19 cellular contexts compared by ENCODE assay signal in the genomic region with DNA sequence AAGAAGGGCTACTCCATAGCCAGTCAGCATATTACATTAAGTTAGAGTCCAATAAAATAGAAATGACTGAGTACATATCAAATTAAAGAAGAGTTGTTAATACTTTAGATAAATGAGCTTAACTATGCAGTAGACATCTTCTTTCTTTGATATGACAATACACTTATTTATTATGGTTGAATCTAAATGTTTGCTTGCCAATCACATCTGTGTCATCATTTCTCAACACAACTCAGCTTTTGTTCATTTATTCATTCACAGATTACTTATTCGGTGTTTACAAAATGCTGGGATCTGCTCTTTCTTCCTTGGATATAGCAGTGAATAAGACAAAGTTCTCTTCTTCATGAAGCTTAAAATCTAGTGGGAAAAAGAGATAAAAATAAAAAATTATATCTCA.
DNase-seq lines count a peak whose midpoint lies in the region; FAIRE-seq and TF ChIP-seq lines count a peak whose summit lies in the region.
"Had no signal": no experiment of that assay in that cellular context is flagged by ENCODE, and none has a peak within 500 bp of the region (broad histone marks: within the 10 kb centered on the region; RNA-seq: fewer than 3 reads in every experiment).

No MANE protein-coding gene starts in this region.

- H3K27ac Mint-ChIP-seq in CD8-positive, alpha-beta memory T cell, result no peak overlapping the region
- no peak overlapping the region for H3K27ac Mint-ChIP-seq in chondrocyte (ENCODE audit: unreplicated experiment)
- H3K27ac Mint-ChIP-seq: HFFc6 had no signal

- CTCF ChIA-PET in CD8-positive, alpha-beta memory T cell (lab: Charles Lee), result no interaction called here

- no peaks in the 10 kb centered on the region for H3K36me3 Mint-ChIP-seq in CD8-positive, alpha-beta memory T cell
- peaks cover 2% of the 10 kb centered on the region for H3K36me3 Mint-ChIP-seq in chondrocyte (ENCODE audit: low read depth)
- H3K36me3 Mint-ChIP-seq: CD4-positive, CD25-positive, alpha-beta regulatory T cell had no signal

- peak; percentile 28 for FAIRE-seq in GM19239 (lab: Jason Lieb, UNC)
- FAIRE-seq: H54, HTR-8/SVneo, K562 had no signal

- no peak overlapping the region for H3K4me3 ChIP-seq in CD8-positive, alpha-beta memory T cell (ENCODE audit: low read length)
- no peak overlapping the region for H3K4me3 ChIP-seq in HAP-1
- H3K4me3 ChIP-seq: GM23338, K562 had no signal

- H3K4me1 Mint-ChIP-seq in CD8-positive, alpha-beta memory T cell, result no peaks in the 10 kb centered on the region
- no peaks in the 10 kb centered on the region for H3K4me1 Mint-ChIP-seq in chondrocyte (ENCODE audit: low read depth)
- H3K4me1 Mint-ChIP-seq: CD4-positive, CD25-positive, alpha-beta regulatory T cell had no signal

- TF ChIP-seq CTCF in chondrocyte (IDR thresholded peaks at IDR 0.05), result no peak
- TF ChIP-seq CTCF in GM13976 (IDR thresholded peaks at IDR 0.05; ENCODE audit: borderline replicate concordance, control extremely low read depth, extremely low read depth, insufficient read depth, missing control alignments), result no peak

- no peak overlapping the region for H3K27ac ChIP-seq in CD8-positive, alpha-beta memory T cell (ENCODE audit: low read depth, low read length)
- H3K27ac ChIP-seq: HL-60 had no signal

- no peaks in the 10 kb centered on the region for H3K9me3 ChIP-seq in CD8-positive, alpha-beta memory T cell (ENCODE audit: low read length)
- no peaks in the 10 kb centered on the region for H3K9me3 ChIP-seq in HAP-1
- H3K9me3 ChIP-seq: BE2C had no signal

- DNase-seq in GM19239 (ENCODE audit: insufficient read length, low spot score) (no peak), foreskin melanocyte (peak; percentile 56), medulla oblongata (ENCODE audit: extremely low spot score) (peak; percentile 8), chondrocyte (ENCODE audit: low spot score) (no peak), HAP-1 (ENCODE audit: low spot score in 2 of 2) (no peak), GM13976 (ENCODE audit: low spot score) (no peak)
- no peak for DNase-seq in CD8-positive, alpha-beta memory T cell
- DNase-seq: BE2C; C1 segment of cervical spinal cord; CD4-positive, CD25-positive, alpha-beta regulatory T cell; DMS79 treated with DMSO at 0.1 percent for 48 hours; GF-D8; HFFc6; IMR-90 had no signal

- H3K27me3 ChIP-seq in CD8-positive, alpha-beta memory T cell (ENCODE audit: insufficient read depth, low read length, poor library complexity, severe bottlenecking), result no peaks in the 10 kb centered on the region
- no peaks in the 10 kb centered on the region for H3K27me3 ChIP-seq in HAP-1 (ENCODE audit: low read depth)
- H3K27me3 ChIP-seq: BE2C had no signal

- no peak overlapping the region for H3K4me3 Mint-ChIP-seq in CD8-positive, alpha-beta memory T cell
- no peak overlapping the region for H3K4me3 Mint-ChIP-seq in chondrocyte (ENCODE audit: unreplicated experiment)
- H3K4me3 Mint-ChIP-seq: CD4-positive, CD25-positive, alpha-beta regulatory T cell; GM23338; HFFc6 had no signal

- POLR2A ChIA-PET in CD8-positive, alpha-beta memory T cell (lab: Charles Lee), result no interaction called here

- H3K9me3 Mint-ChIP-seq in CD8-positive, alpha-beta memory T cell, result no peaks in the 10 kb centered on the region
- peaks cover 6% of the 10 kb centered on the region for H3K9me3 Mint-ChIP-seq in chondrocyte (ENCODE audit: low read depth)
- H3K9me3 Mint-ChIP-seq: HFFc6 had no signal

- H3K36me3 ChIP-seq in CD8-positive, alpha-beta memory T cell (ENCODE audit: insufficient read depth, low read length), result no peaks in the 10 kb centered on the region
- H3K36me3 ChIP-seq in HAP-1 (replicated peaks), result no peaks in the 10 kb centered on the region
- H3K36me3 ChIP-seq: BE2C had no signal

- in situ Hi-C loops in HAP-1 (cut with MboI; ENCODE audit: low sequenced_read_pairs), result no loop called here
- in situ Hi-C loops in GM13976 (cut with MboI; ENCODE audit: low sequenced_read_pairs, unreplicated experiment), result no loop called here

- H3K4me1 ChIP-seq in CD8-positive, alpha-beta memory T cell (ENCODE audit: insufficient read depth, low read length), result no peaks in the 10 kb centered on the region
- no peaks in the 10 kb centered on the region for H3K4me1 ChIP-seq in HAP-1
- H3K4me1 ChIP-seq: BE2C had no signal

- peaks cover 2% of the 10 kb centered on the region in 2 donors for H3K27me3 Mint-ChIP-seq in CD8-positive, alpha-beta memory T cell
- no peaks in the 10 kb centered on the region for H3K27me3 Mint-ChIP-seq in chondrocyte (ENCODE audit: low read depth)

Comparison
In these comparisons a context has a peak if more than half of its experiments do, and no peak if none do; other contexts are left out.
1. DNase-seq: peak in foreskin melanocyte (single experiment) and medulla oblongata (single experiment); none in GM19239 (single experiment), CD8-positive, alpha-beta memory T cell (0 of 5), chondrocyte (single experiment), HAP-1 (0 of 2) and GM13976 (single experiment).